Comparison of ENCODE assay signal across 29 cellular contexts in genomic region chrX:23592741-23593140, GRCh38.
"Had no signal": no experiment of that assay in that cellular context is flagged by ENCODE, and none has a peak within 500 bp of the region (broad histone marks: within the 10 kb centered on the region; RNA-seq: fewer than 3 reads in every experiment).

No MANE protein-coding gene starts in this region.

- H3K36me3 ChIP-seq: colonic mucosa, esophagus muscularis mucosa, esophagus squamous epithelium, gastrocnemius medialis, gastroesophageal sphincter, heart left ventricle, heart right ventricle had no signal

- H3K9me3 ChIP-seq: colonic mucosa, esophagus squamous epithelium, gastrocnemius medialis, gastroesophageal sphincter, heart left ventricle, heart right ventricle had no signal

- H3K4me1 ChIP-seq: colonic mucosa, esophagus muscularis mucosa, esophagus squamous epithelium, foreskin keratinocyte, gastrocnemius medialis, gastroesophageal sphincter, heart left ventricle, heart right ventricle had no signal

- ATAC-seq: effector memory CD8-positive, alpha-beta T cell; esophagus mucosa; foreskin keratinocyte; gastrocnemius medialis; gastroesophageal sphincter; heart left ventricle; heart right ventricle had no signal

- FAIRE-seq: colon, endometrium, endothelial cell of umbilical vein, frontal cortex had no signal

- H3K27ac Mint-ChIP-seq: dendritic cell treated with granulocyte-macrophage colony-stimulating factor and Interleukin-4, amounts not matched to agents 40 ng/mL and 50 ng/mL, for 4 days; effector memory CD8-positive, alpha-beta T cell had no signal

- H3K27me3 ChIP-seq: colonic mucosa, esophagus muscularis mucosa, esophagus squamous epithelium, foreskin keratinocyte, gastrocnemius medialis, gastroesophageal sphincter had no signal

- H3K27ac ChIP-seq: colonic mucosa, coronary artery, dorsolateral prefrontal cortex, epithelial cell of prostate, esophagus muscularis mucosa, esophagus squamous epithelium, foreskin keratinocyte, gastrocnemius medialis, gastroesophageal sphincter, heart left ventricle, heart right ventricle had no signal

- H3K4me3 ChIP-seq: colonic mucosa, coronary artery, dorsolateral prefrontal cortex, esophagus muscularis mucosa, esophagus squamous epithelium, gastrocnemius medialis, gastroesophageal sphincter, heart left ventricle, heart right ventricle had no signal

- DNase-seq: colonic mucosa; cortex of kidney; dermis blood vessel endothelial cell; dorsolateral prefrontal cortex; effector CD4-positive, alpha-beta T cell; effector CD8-positive, alpha-beta T cell; effector memory CD4-positive, alpha-beta T cell; effector memory CD8-positive, alpha-beta T cell; endodermal cell; erythroblast; esophagus squamous epithelium; foreskin fibroblast; foreskin keratinocyte; foreskin melanocyte; gastrocnemius medialis; glutamatergic neuron; head of caudate nucleus; heart left ventricle; heart right ventricle had no signal

- H3K9me3 Mint-ChIP-seq: dendritic cell treated with granulocyte-macrophage colony-stimulating factor and Interleukin-4, amounts not matched to agents 40 ng/mL and 50 ng/mL, for 4 days; effector memory CD8-positive, alpha-beta T cell had no signal
